In the genomic region with DNA sequence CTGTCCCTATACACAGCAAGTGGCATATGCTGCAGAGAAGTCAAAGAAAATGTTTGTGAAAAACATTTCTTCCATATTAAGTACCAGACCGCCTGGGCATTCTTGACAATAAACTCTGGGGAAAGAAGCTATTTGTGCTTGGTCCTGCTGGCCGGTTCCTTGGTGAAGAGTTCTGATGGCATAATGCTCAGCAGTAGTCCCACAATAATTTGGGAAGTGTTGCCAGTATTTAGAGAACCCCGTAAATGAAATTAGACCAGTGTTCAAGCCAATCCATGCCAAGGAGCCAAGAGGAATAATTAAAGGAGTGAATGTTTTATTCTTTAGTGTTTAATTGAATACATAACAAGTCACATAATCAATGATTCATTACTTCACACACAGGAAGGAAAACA, we compare ENCODE assay signal across 8 cellular contexts. TPM values are rescaled to one million over a fixed set of nuclear protein-coding genes. Genes with fewer than 3 reads are reported as not detected.
DNase-seq lines count a peak whose midpoint lies in the region; ATAC-seq and TF ChIP-seq lines count a peak whose summit lies in the region.
"Had no signal": no experiment of that assay in that cellular context is flagged by ENCODE, and none has a peak within 500 bp of the region (broad histone marks: within the 10 kb centered on the region; RNA-seq: fewer than 3 reads in every experiment).

No MANE protein-coding gene starts in this region.

- DNase-seq in spleen: no peak
- DNase-seq in NK-92 treated with Interleukin-12 subunit alpha and Interleukin-12 subunit beta, amount 100 ng/mL, for 24 hours (lab: John Stamatoyannopoulos, UW): no peak
- no peak for DNase-seq in HPDE6-E6E7 (ENCODE audit: extremely low spot score)
- no peak for DNase-seq in NCI-H524 treated with DMSO at 0.1 percent for 48 hours (lab: John Stamatoyannopoulos, UW)

- ATAC-seq in GM19452 (IDR thresholded peaks at IDR 0.05; ENCODE audit: unreplicated experiment): peak; percentile 34
- ATAC-seq in HG03558 (IDR thresholded peaks at IDR 0.05; ENCODE audit: extremely low read depth, unreplicated experiment): peak; percentile 5

- 58 to 69% (median 62%) methylated on average over 3 of the region's 3 CpGs for WGBS in spleen, 5 donors

- H3K4me1 ChIP-seq in spleen: peaks cover 11 to 69% (median 48%) of the 10 kb centered on the region in 6 donors

- peak overlapping the region in 1 of 8 donors; percentile 48 for H3K4me3 ChIP-seq in spleen
- H3K4me3 ChIP-seq: neural progenitor cell had no signal

- TF ChIP-seq CTCF in spleen (IDR thresholded peaks at IDR 0.05 in 8 of 11, conservative IDR thresholded peaks at IDR 0.05 in 3 of 11): no peak

- no peaks in the 10 kb centered on the region for H3K9me3 ChIP-seq in spleen

- intact Hi-C loops in spleen (cut with DNase I; ENCODE audit: low total_unique reads): no loop called here

- TF ChIP-seq POLR2A in spleen (IDR thresholded peaks at IDR 0.05): no peak

- peak overlapping the region; percentile 67 for H3K27ac ChIP-seq in cingulate gyrus (ENCODE audit: low read depth, low read length)
- peak overlapping the region; percentile 14 to 93 (median 85) for H3K27ac ChIP-seq in spleen
- H3K27ac ChIP-seq: neural progenitor cell had no signal

- H3K36me3 ChIP-seq in spleen: no peaks in the 10 kb centered on the region
- H3K36me3 ChIP-seq: neural progenitor cell had no signal

- H3K27me3 ChIP-seq in spleen (replicated peaks in 1 of 7): peaks cover 0 to 4% (median 0%) of the 10 kb centered on the region in 7 donors

RNA-seq across cellular contexts. Expression of a gene that starts 6.3 kb away (rescaled TPM):
- total RNA-seq in spleen: 100 to 1,000 TPM in 3 of 7 donors, 10 to 100 TPM in 4; 52.8 to 164 (median 89.1) TPM
- polyA plus RNA-seq in spleen: 10 to 100 TPM; 13.4 to 29.4 (median 22.0) TPM
